11 cellular contexts compared by ENCODE assay signal in genomic region chr16:89485701-89486246, GRCh38. TPM values are rescaled to one million over a fixed set of nuclear protein-coding genes. Genes with fewer than 3 reads are reported as not detected.
DNase-seq lines count a peak whose midpoint lies in the region; ATAC-seq and TF ChIP-seq lines count a peak whose summit lies in the region.
"Had no signal": no experiment of that assay in that cellular context is flagged by ENCODE, and none has a peak within 500 bp of the region (broad histone marks: within the 10 kb centered on the region; RNA-seq: fewer than 3 reads in every experiment).

No MANE protein-coding gene starts in this region.

- no peak for DNase-seq in CD8-positive, alpha-beta T cell
- peak; percentile 52 for DNase-seq in LHCN-M2 (ENCODE audit: low read depth)
- DNase-seq in activated naive CD8-positive, alpha-beta T cell treated with anti-CD3 and anti-CD28 coated beads, Interleukin-2, amount 50 U/mL, for 24 hours = no peak
- DNase-seq in GM03348 (ENCODE audit: low spot score) = no peak
- DNase-seq in SK-N-DZ (ENCODE audit: low spot score) = no peak
- DNase-seq: KG1, lower lobe of right lung, NCI-H345 had no signal

- H3K4me1 Mint-ChIP-seq in CD8-positive, alpha-beta T cell (ENCODE audit: low read depth) = peaks cover 79% of the 10 kb centered on the region
- H3K4me1 Mint-ChIP-seq in activated naive CD8-positive, alpha-beta T cell treated with anti-CD3 and anti-CD28 coated beads, Interleukin-2, amount 50 U/mL, for 24 hours = peaks cover 85% of the 10 kb centered on the region
- H3K4me1 Mint-ChIP-seq in nephron = peaks cover 77% of the 10 kb centered on the region

- no peaks in the 10 kb centered on the region for H3K9me3 ChIP-seq in CD8-positive, alpha-beta T cell (ENCODE audit: low read length)
- H3K9me3 ChIP-seq in gastroesophageal sphincter = no peaks in the 10 kb centered on the region
- H3K9me3 ChIP-seq: lower lobe of right lung had no signal

- 10 to 20% methylated on average over 4 of the region's 4 CpGs for WGBS in gastroesophageal sphincter (ENCODE audit: low coverage in 1 of 2), 2 donors

- peak overlapping the region; percentile 77 for H3K4me3 Mint-ChIP-seq in CD8-positive, alpha-beta T cell
- H3K4me3 Mint-ChIP-seq in activated naive CD8-positive, alpha-beta T cell treated with anti-CD3 and anti-CD28 coated beads, Interleukin-2, amount 50 U/mL, for 24 hours = peak overlapping the region; percentile 96
- peak overlapping the region; percentile 51 to 78 (median 61) for H3K4me3 Mint-ChIP-seq in nephron

- peak overlapping the region; percentile 12 for H3K4me3 ChIP-seq in CD8-positive, alpha-beta T cell (ENCODE audit: low read depth, low read length)
- H3K4me3 ChIP-seq in gastroesophageal sphincter = no peak overlapping the region
- H3K4me3 ChIP-seq: lower lobe of right lung had no signal

- no peaks in the 10 kb centered on the region for H3K27me3 Mint-ChIP-seq in CD8-positive, alpha-beta T cell (ENCODE audit: low read depth)
- H3K27me3 Mint-ChIP-seq in activated naive CD8-positive, alpha-beta T cell treated with anti-CD3 and anti-CD28 coated beads, Interleukin-2, amount 50 U/mL, for 24 hours = peaks cover 2% of the 10 kb centered on the region
- H3K27me3 Mint-ChIP-seq in nephron (ENCODE audit: low read depth) = no peaks in the 10 kb centered on the region

- peak overlapping the region; percentile 4 for H3K27ac ChIP-seq in CD8-positive, alpha-beta T cell (ENCODE audit: low read depth, low read length)
- H3K27ac ChIP-seq in gastroesophageal sphincter = peak overlapping the region in 1 of 4 donors; percentile 25
- H3K27ac ChIP-seq: lower lobe of right lung had no signal

- peaks cover 44% of the 10 kb centered on the region for H3K36me3 Mint-ChIP-seq in CD8-positive, alpha-beta T cell
- H3K36me3 Mint-ChIP-seq in activated naive CD8-positive, alpha-beta T cell treated with anti-CD3 and anti-CD28 coated beads, Interleukin-2, amount 50 U/mL, for 24 hours (ENCODE audit: low read depth) = peaks cover 55% of the 10 kb centered on the region
- H3K36me3 Mint-ChIP-seq in nephron (ENCODE audit: low read depth) = peaks cover 5% of the 10 kb centered on the region

- H3K27me3 ChIP-seq in CD8-positive, alpha-beta T cell (ENCODE audit: insufficient read depth, low read length) = no peaks in the 10 kb centered on the region
- H3K27me3 ChIP-seq in gastroesophageal sphincter = no peaks in the 10 kb centered on the region

- TF ChIP-seq POLR2A in gastroesophageal sphincter (IDR thresholded peaks at IDR 0.05) = no peak

- intact Hi-C loops in CD8-positive, alpha-beta T cell (cut with DNase I, micrococcal nuclease) = loop anchor here (2.0 to 5.0 kb wide), 5 partner anchors 31 to 243 kb away; no protein-coding TSS in a partner anchor

- peaks cover 76% of the 10 kb centered on the region for H3K4me1 ChIP-seq in CD8-positive, alpha-beta T cell (ENCODE audit: insufficient read depth, low read length)
- peaks cover 0 to 83% (median 50%) of the 10 kb centered on the region in 3 donors for H3K4me1 ChIP-seq in gastroesophageal sphincter

- POLR2A ChIA-PET in CD8-positive, alpha-beta T cell (lab: Charles Lee) = interaction anchor here (0.7 to 1.9 kb wide), 3 partner anchors 22 to 122 kb away, joined by 3 to 5 read pairs (median 3); no protein-coding TSS in a partner anchor

- no peak for TF ChIP-seq CTCF in CD8-positive, alpha-beta T cell (IDR thresholded peaks at IDR 0.05)
- TF ChIP-seq CTCF in nephron (IDR thresholded peaks at IDR 0.05; ENCODE audit: unreplicated experiment in 3 of 3) (no peak), gastroesophageal sphincter (IDR thresholded peaks at IDR 0.05) (no peak)

- ATAC-seq in CD8-positive, alpha-beta T cell = no peak
- ATAC-seq in activated naive CD8-positive, alpha-beta T cell treated with anti-CD3 and anti-CD28 coated beads, Interleukin-2, amount 50 U/mL, for 24 hours = no peak
- ATAC-seq in gastroesophageal sphincter (no peak), GM21526 (IDR thresholded peaks at IDR 0.05; ENCODE audit: low FRiP score, unreplicated experiment) (no peak)
- ATAC-seq: lower lobe of right lung had no signal

- CTCF ChIA-PET in CD8-positive, alpha-beta T cell (lab: Charles Lee) = interaction anchor here (0.5 to 1.1 kb wide), 3 partner anchors 100 to 295 kb away, joined by 3 to 4 read pairs (median 3); no protein-coding TSS in a partner anchor

- H3K27ac Mint-ChIP-seq in CD8-positive, alpha-beta T cell = peak overlapping the region; percentile 95
- peak overlapping the region; percentile 82 for H3K27ac Mint-ChIP-seq in activated naive CD8-positive, alpha-beta T cell treated with anti-CD3 and anti-CD28 coated beads, Interleukin-2, amount 50 U/mL, for 24 hours
- peak overlapping the region; percentile 37 to 70 (median 50) for H3K27ac Mint-ChIP-seq in nephron

- no peaks in the 10 kb centered on the region for H3K9me3 Mint-ChIP-seq in CD8-positive, alpha-beta T cell
- no peaks in the 10 kb centered on the region for H3K9me3 Mint-ChIP-seq in activated naive CD8-positive, alpha-beta T cell treated with anti-CD3 and anti-CD28 coated beads, Interleukin-2, amount 50 U/mL, for 24 hours
- no peaks in the 10 kb centered on the region for H3K9me3 Mint-ChIP-seq in nephron

- TF ChIP-seq EP300 in gastroesophageal sphincter (IDR thresholded peaks at IDR 0.05) = no peak

- H3K36me3 ChIP-seq in CD8-positive, alpha-beta T cell (ENCODE audit: insufficient read depth, low read length) = no peaks in the 10 kb centered on the region
- no peaks in the 10 kb centered on the region for H3K36me3 ChIP-seq in gastroesophageal sphincter
- H3K36me3 ChIP-seq: lower lobe of right lung had no signal

RNA-seq across cellular contexts. Expression of gene ANKRD11, which starts 4.6 kb away (rescaled TPM):
- 100 to 1,000 TPM; 257 to 260 TPM for total RNA-seq in CD8-positive, alpha-beta T cell
- total RNA-seq in LHCN-M2 (2014; rRNA removed) (44.6 and 63.4 TPM in 2 replicates), gastroesophageal sphincter (100 to 1,000 TPM in 2 of 4 donors, 10 to 100 TPM in 2; 67.0 to 107 (median 88.9) TPM)
- polyA plus RNA-seq in LHCN-M2 (2012) = 57.6 TPM
- 47.7 and 51.2 TPM in 2 replicates for polyA plus RNA-seq in SK-N-DZ (2014; cell fraction: cytosol; rRNA removed)
- polyA plus RNA-seq in SK-N-DZ (2014; cell fraction: nucleus; rRNA removed) = 95.8 and 176 TPM in 2 replicates

RNA-seq across cellular contexts. Expression of gene SPG7, which starts 22.4 kb away (rescaled TPM):
- total RNA-seq in CD8-positive, alpha-beta T cell = 100 to 1,000 TPM; 159 to 180 TPM
- 195 and 211 TPM in 2 replicates for total RNA-seq in LHCN-M2 (2014; rRNA removed)
- 53.9 TPM for polyA plus RNA-seq in LHCN-M2 (2012)
- total RNA-seq in gastroesophageal sphincter = 100 to 1,000 TPM in 2 of 4 donors, 10 to 100 TPM in 2; 80.9 to 160 (median 98.2) TPM
- 297 and 335 TPM in 2 replicates for polyA plus RNA-seq in SK-N-DZ (2014; cell fraction: cytosol; rRNA removed)
- polyA plus RNA-seq in SK-N-DZ (2014; cell fraction: nucleus; rRNA removed) = 713 and 807 TPM in 2 replicates
